Comparison of ENCODE assay signal across 1 cellular context in genomic region chrX:71068052-71068918, GRCh38.
TF ChIP-seq lines count a peak whose summit lies in the region.

TSS of gene SNX12 (minus strand) at chrX:71068334. CDS start at chrX:71068306, 28 bp downstream.

TF ChIP-seq in GM12878, 131 proteins besides CTCF, POLR2A, EP300 and RAD21 (continued from another document):
- TF ChIP-seq IKZF1 (conservative IDR thresholded peaks at IDR 0.05), result peak; percentile 99
- TF ChIP-seq, protein P1, sequence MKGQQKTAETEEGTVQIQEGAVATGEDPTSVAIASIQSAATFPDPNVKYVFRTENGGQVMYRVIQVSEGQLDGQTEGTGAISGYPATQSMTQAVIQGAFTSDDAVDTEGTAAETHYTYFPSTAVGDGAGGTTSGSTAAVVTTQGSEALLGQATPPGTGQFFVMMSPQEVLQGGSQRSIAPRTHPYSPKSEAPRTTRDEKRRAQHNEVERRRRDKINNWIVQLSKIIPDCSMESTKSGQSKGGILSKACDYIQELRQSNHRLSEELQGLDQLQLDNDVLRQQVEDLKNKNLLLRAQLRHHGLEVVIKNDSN (IDR thresholded peaks at IDR 0.05; ENCODE audit: borderline replicate concordance, extremely low read length, insufficient read depth, low read depth, low read length), result peak; percentile 42
- TF ChIP-seq MXI1 (IDR thresholded peaks at IDR 0.05; ENCODE audit: low read depth, low read length), result peak; percentile 34; the same call in 1 of the 2 replicates
- TF ChIP-seq ZSCAN29 (IDR thresholded peaks at IDR 0.05), result 0 out of 2 replicates have a peak, but pooled peaks have one; percentile 53
- no peak for TF ChIP-seq ZBED1 (IDR thresholded peaks at IDR 0.05; ENCODE audit: borderline replicate concordance)
- TF ChIP-seq BACH1 (IDR thresholded peaks at IDR 0.05; ENCODE audit: borderline replicate concordance), result peak; percentile 45; the same call in 1 of the 2 replicates
- peak; percentile 95 to 99 for TF ChIP-seq BHLHE40 (IDR thresholded peaks at IDR 0.05; ENCODE audit: borderline replicate concordance in 1 of 2, low read depth in 2 of 2, low read length in 1 of 2)
- no peak for TF ChIP-seq PAX8 (IDR thresholded peaks at IDR 0.05)
- TF ChIP-seq ZZZ3 (IDR thresholded peaks at IDR 0.05; ENCODE audit: control insufficient read depth, insufficient read length, low read depth), result no peak
- 0 out of 2 replicates have a peak, but pooled peaks have one; percentile 85 for TF ChIP-seq RB1 (IDR thresholded peaks at IDR 0.05; ENCODE audit: borderline replicate concordance)
- TF ChIP-seq KAT2A (conservative IDR thresholded peaks at IDR 0.05; ENCODE audit: control insufficient read depth, low read depth, low read length), result no peak
- peak; percentile 86 for TF ChIP-seq CREB1 (IDR thresholded peaks at IDR 0.05; ENCODE audit: low read depth)
- TF ChIP-seq, protein P2, sequence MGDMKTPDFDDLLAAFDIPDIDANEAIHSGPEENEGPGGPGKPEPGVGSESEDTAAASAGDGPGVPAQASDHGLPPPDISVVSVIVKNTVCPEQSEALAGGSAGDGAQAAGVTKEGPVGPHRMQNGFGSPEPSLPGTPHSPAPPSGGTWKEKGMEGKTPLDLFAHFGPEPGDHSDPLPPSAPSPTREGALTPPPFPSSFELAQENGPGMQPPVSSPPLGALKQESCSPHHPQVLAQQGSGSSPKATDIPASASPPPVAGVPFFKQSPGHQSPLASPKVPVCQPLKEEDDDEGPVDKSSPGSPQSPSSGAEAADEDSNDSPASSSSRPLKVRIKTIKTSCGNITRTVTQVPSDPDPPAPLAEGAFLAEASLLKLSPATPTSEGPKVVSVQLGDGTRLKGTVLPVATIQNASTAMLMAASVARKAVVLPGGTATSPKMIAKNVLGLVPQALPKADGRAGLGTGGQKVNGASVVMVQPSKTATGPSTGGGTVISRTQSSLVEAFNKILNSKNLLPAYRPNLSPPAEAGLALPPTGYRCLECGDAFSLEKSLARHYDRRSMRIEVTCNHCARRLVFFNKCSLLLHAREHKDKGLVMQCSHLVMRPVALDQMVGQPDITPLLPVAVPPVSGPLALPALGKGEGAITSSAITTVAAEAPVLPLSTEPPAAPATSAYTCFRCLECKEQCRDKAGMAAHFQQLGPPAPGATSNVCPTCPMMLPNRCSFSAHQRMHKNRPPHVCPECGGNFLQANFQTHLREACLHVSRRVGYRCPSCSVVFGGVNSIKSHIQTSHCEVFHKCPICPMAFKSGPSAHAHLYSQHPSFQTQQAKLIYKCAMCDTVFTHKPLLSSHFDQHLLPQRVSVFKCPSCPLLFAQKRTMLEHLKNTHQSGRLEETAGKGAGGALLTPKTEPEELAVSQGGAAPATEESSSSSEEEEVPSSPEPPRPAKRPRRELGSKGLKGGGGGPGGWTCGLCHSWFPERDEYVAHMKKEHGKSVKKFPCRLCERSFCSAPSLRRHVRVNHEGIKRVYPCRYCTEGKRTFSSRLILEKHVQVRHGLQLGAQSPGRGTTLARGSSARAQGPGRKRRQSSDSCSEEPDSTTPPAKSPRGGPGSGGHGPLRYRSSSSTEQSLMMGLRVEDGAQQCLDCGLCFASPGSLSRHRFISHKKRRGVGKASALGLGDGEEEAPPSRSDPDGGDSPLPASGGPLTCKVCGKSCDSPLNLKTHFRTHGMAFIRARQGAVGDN (IDR thresholded peaks at IDR 0.05), result peak; percentile 45
- no peak; the same call in 1 of the 2 replicates for TF ChIP-seq GATAD2B (conservative IDR thresholded peaks at IDR 0.05; ENCODE audit: low read depth)
- TF ChIP-seq EGR1 (IDR thresholded peaks at IDR 0.05; ENCODE audit: borderline replicate concordance in 1 of 2, low read depth in 2 of 2, low read length in 2 of 2), result peak; percentile 95 to 96
- TF ChIP-seq SP1 (IDR thresholded peaks at IDR 0.05; ENCODE audit: low read depth, low read length), result peak; percentile 77
- no peak for TF ChIP-seq BCL11A (IDR thresholded peaks at IDR 0.05; ENCODE audit: low read depth, low read length)
- TF ChIP-seq NR2F1 (conservative IDR thresholded peaks at IDR 0.05), result peak; percentile 39; the same call in 1 of the 2 replicates
- no peak for TF ChIP-seq KDM1A (IDR thresholded peaks at IDR 0.05; ENCODE audit: borderline replicate concordance)
- no peak for TF ChIP-seq TARDBP (IDR thresholded peaks at IDR 0.05; ENCODE audit: borderline replicate concordance)
- TF ChIP-seq ASH2L (IDR thresholded peaks at IDR 0.05; ENCODE audit: borderline replicate concordance, low read depth), result no peak
- TF ChIP-seq SPI1 (IDR thresholded peaks at IDR 0.05; ENCODE audit: borderline replicate concordance, insufficient read depth, low read depth, low read length), result no peak
- peak; percentile 49; the same call in 1 of the 2 replicates for TF ChIP-seq TCF12 (IDR thresholded peaks at IDR 0.05; ENCODE audit: low read depth, low read length)
- TF ChIP-seq REST (IDR thresholded peaks at IDR 0.05; ENCODE audit: low read depth, low read length), result no peak
- peak; percentile 94 for TF ChIP-seq RUNX3 (IDR thresholded peaks at IDR 0.05; ENCODE audit: low read length)
- TF ChIP-seq LARP7 (IDR thresholded peaks at IDR 0.05), result peak; percentile 88
- TF ChIP-seq RCOR1 (conservative IDR thresholded peaks at IDR 0.05; ENCODE audit: low read depth, low read length), result 0 out of 2 replicates have a peak, but pooled peaks have one; percentile 24
- TF ChIP-seq CREM (IDR thresholded peaks at IDR 0.05; ENCODE audit: low read depth), result peak; percentile 86
- TF ChIP-seq, protein P3, sequence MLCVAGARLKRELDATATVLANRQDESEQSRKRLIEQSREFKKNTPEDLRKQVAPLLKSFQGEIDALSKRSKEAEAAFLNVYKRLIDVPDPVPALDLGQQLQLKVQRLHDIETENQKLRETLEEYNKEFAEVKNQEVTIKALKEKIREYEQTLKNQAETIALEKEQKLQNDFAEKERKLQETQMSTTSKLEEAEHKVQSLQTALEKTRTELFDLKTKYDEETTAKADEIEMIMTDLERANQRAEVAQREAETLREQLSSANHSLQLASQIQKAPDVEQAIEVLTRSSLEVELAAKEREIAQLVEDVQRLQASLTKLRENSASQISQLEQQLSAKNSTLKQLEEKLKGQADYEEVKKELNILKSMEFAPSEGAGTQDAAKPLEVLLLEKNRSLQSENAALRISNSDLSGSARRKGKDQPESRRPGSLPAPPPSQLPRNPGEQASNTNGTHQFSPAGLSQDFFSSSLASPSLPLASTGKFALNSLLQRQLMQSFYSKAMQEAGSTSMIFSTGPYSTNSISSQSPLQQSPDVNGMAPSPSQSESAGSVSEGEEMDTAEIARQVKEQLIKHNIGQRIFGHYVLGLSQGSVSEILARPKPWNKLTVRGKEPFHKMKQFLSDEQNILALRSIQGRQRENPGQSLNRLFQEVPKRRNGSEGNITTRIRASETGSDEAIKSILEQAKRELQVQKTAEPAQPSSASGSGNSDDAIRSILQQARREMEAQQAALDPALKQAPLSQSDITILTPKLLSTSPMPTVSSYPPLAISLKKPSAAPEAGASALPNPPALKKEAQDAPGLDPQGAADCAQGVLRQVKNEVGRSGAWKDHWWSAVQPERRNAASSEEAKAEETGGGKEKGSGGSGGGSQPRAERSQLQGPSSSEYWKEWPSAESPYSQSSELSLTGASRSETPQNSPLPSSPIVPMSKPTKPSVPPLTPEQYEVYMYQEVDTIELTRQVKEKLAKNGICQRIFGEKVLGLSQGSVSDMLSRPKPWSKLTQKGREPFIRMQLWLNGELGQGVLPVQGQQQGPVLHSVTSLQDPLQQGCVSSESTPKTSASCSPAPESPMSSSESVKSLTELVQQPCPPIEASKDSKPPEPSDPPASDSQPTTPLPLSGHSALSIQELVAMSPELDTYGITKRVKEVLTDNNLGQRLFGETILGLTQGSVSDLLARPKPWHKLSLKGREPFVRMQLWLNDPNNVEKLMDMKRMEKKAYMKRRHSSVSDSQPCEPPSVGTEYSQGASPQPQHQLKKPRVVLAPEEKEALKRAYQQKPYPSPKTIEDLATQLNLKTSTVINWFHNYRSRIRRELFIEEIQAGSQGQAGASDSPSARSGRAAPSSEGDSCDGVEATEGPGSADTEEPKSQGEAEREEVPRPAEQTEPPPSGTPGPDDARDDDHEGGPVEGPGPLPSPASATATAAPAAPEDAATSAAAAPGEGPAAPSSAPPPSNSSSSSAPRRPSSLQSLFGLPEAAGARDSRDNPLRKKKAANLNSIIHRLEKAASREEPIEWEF (IDR thresholded peaks at IDR 0.05; ENCODE audit: insufficient replicate concordance, low read depth, low read length), result no peak
- no peak for TF ChIP-seq TCF7 (IDR thresholded peaks at IDR 0.05; ENCODE audit: borderline replicate concordance)
- TF ChIP-seq SREBF1 (IDR thresholded peaks at IDR 0.05; ENCODE audit: low read length), result no peak
- TF ChIP-seq RELB (IDR thresholded peaks at IDR 0.05; ENCODE audit: low read depth), result no peak
- TF ChIP-seq JUND (IDR thresholded peaks at IDR 0.05; ENCODE audit: low read depth, low read length), result no peak
- no peak for TF ChIP-seq SREBF2 (IDR thresholded peaks at IDR 0.05; ENCODE audit: low read length)
- no peak for TF ChIP-seq ZNF384 (IDR thresholded peaks at IDR 0.05; ENCODE audit: borderline replicate concordance, low read depth, low read length)
- peak; percentile 86; the same call in 1 of the 2 replicates for TF ChIP-seq ZNF207 (IDR thresholded peaks at IDR 0.05; ENCODE audit: borderline replicate concordance)
- TF ChIP-seq, protein P4, sequence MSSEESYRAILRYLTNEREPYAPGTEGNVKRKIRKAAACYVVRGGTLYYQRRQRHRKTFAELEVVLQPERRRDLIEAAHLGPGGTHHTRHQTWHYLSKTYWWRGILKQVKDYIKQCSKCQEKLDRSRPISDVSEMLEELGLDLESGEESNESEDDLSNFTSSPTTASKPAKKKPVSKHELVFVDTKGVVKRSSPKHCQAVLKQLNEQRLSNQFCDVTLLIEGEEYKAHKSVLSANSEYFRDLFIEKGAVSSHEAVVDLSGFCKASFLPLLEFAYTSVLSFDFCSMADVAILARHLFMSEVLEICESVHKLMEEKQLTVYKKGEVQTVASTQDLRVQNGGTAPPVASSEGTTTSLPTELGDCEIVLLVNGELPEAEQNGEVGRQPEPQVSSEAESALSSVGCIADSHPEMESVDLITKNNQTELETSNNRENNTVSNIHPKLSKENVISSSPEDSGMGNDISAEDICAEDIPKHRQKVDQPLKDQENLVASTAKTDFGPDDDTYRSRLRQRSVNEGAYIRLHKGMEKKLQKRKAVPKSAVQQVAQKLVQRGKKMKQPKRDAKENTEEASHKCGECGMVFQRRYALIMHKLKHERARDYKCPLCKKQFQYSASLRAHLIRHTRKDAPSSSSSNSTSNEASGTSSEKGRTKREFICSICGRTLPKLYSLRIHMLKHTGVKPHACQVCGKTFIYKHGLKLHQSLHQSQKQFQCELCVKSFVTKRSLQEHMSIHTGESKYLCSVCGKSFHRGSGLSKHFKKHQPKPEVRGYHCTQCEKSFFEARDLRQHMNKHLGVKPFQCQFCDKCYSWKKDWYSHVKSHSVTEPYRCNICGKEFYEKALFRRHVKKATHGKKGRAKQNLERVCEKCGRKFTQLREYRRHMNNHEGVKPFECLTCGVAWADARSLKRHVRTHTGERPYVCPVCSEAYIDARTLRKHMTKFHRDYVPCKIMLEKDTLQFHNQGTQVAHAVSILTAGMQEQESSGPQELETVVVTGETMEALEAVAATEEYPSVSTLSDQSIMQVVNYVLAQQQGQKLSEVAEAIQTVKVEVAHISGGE (CRISPR knock-in tag; IDR thresholded peaks at IDR 0.05), result no peak
- peak; percentile 63; the same call in 1 of the 2 replicates for TF ChIP-seq ZNF24 (IDR thresholded peaks at IDR 0.05)
- TF ChIP-seq, protein P5, sequence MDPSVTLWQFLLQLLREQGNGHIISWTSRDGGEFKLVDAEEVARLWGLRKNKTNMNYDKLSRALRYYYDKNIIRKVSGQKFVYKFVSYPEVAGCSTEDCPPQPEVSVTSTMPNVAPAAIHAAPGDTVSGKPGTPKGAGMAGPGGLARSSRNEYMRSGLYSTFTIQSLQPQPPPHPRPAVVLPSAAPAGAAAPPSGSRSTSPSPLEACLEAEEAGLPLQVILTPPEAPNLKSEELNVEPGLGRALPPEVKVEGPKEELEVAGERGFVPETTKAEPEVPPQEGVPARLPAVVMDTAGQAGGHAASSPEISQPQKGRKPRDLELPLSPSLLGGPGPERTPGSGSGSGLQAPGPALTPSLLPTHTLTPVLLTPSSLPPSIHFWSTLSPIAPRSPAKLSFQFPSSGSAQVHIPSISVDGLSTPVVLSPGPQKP (IDR thresholded peaks at IDR 0.05; ENCODE audit: low read depth, low read length), result peak; percentile 90
- peak; percentile 57 for TF ChIP-seq NR2C1 (IDR thresholded peaks at IDR 0.05)
